8 cellular contexts compared by ENCODE assay signal in genomic region chr20:46757754-46758678, GRCh38. TPM values are rescaled to one million over a fixed set of nuclear protein-coding genes. Genes with fewer than 3 reads are reported as not detected.
DNase-seq lines count a peak whose midpoint lies in the region; ATAC-seq and TF ChIP-seq lines count a peak whose summit lies in the region.

No MANE protein-coding gene starts in this region.

- H3K4me1 ChIP-seq in hepatocyte (ENCODE audit: insufficient read depth): peaks cover 3% of the 10 kb centered on the region

- H3K36me3 ChIP-seq in SU-DHL-6 (ENCODE audit: low read length) (no peaks in the 10 kb centered on the region), hepatocyte (replicated peaks; ENCODE audit: insufficient read depth, low read depth) (no peaks in the 10 kb centered on the region)

- no peaks in the 10 kb centered on the region for H4K20me1 ChIP-seq in SU-DHL-6 (ENCODE audit: low read depth, low read length)
- no peaks in the 10 kb centered on the region for H4K20me1 ChIP-seq in hepatocyte (ENCODE audit: insufficient read depth, poor library complexity, severe bottlenecking)

- no peaks in the 10 kb centered on the region for H3K9me3 ChIP-seq in SU-DHL-6 (ENCODE audit: insufficient read depth, low read length)
- H3K9me3 ChIP-seq in hepatocyte (ENCODE audit: low read depth): no peaks in the 10 kb centered on the region

- H3K4me2 ChIP-seq in SU-DHL-6 (ENCODE audit: low read depth, low read length, poor library complexity, severe bottlenecking): no peak overlapping the region
- H3K4me2 ChIP-seq in hepatocyte: peak overlapping the region; percentile 22

- TF ChIP-seq CTCF in GM10266 (IDR thresholded peaks at IDR 0.05; ENCODE audit: control insufficient read depth, insufficient read depth, low read depth, missing control alignments): peak; percentile 94
- TF ChIP-seq CTCF in SU-DHL-6 (IDR thresholded peaks at IDR 0.05; ENCODE audit: insufficient read depth, low read length, poor library complexity, severe bottlenecking): peak; percentile 93
- peak; percentile 97 for TF ChIP-seq CTCF in hepatocyte (IDR thresholded peaks at IDR 0.05; ENCODE audit: poor library complexity)

- H3K9me2 ChIP-seq in SU-DHL-6 (replicated peaks; ENCODE audit: insufficient read depth, low read length) (no peaks in the 10 kb centered on the region), hepatocyte (replicated peaks; ENCODE audit: insufficient read depth) (no peaks in the 10 kb centered on the region)

- ATAC-seq in HG03159 (IDR thresholded peaks at IDR 0.05; ENCODE audit: unreplicated experiment) (no peak), HG03097 (IDR thresholded peaks at IDR 0.05; ENCODE audit: low FRiP score, unreplicated experiment) (no peak)

- H3K9ac ChIP-seq in SU-DHL-6 (ENCODE audit: low read length): no peak overlapping the region

- H3K79me2 ChIP-seq in SU-DHL-6 (ENCODE audit: insufficient read depth, low read length) (no peaks in the 10 kb centered on the region), hepatocyte (no peaks in the 10 kb centered on the region)

- H2AFZ ChIP-seq in SU-DHL-6 (ENCODE audit: low read depth, low read length, severe bottlenecking) (no peak overlapping the region), hepatocyte (peak overlapping the region; percentile 29)

- peak; percentile 74 for DNase-seq in GM10266 (ENCODE audit: extremely low spot score)
- DNase-seq in NCI-H1105 (lab: John Stamatoyannopoulos, UW): peak; percentile 35
- DNase-seq in anterior cingulate cortex (lab: John Stamatoyannopoulos, UW): peak in 37 of 58 donors; percentile 1 to 54 (median 8)
- peak; percentile 80 for DNase-seq in hepatocyte (ENCODE audit: low spot score)
- DNase-seq in stimulated activated CD4-positive, alpha-beta T cell treated with anti-CD3 and anti-CD28 coated beads, Interleukin-12 subunit alpha, Interleukin-12 subunit beta, amount 100 ng/mL, for 4 hours: peak; percentile 39

- no peaks in the 10 kb centered on the region for H3K27me3 ChIP-seq in SU-DHL-6 (ENCODE audit: low read length)
- no peaks in the 10 kb centered on the region for H3K27me3 ChIP-seq in hepatocyte

- 47% methylated on average over 17 of the region's 17 CpGs for WGBS in hepatocyte (ENCODE audit: low lambda C conversion rate, missing lambda C conversion rate)

- H3K27ac ChIP-seq in SU-DHL-6 (ENCODE audit: low read depth, low read length) (no peak overlapping the region), hepatocyte (no peak overlapping the region)

- no peaks in the 10 kb centered on the region for H3F3A ChIP-seq in SU-DHL-6 (ENCODE audit: insufficient read depth)

- H3K4me3 ChIP-seq in SU-DHL-6 (ENCODE audit: insufficient read depth, low read length, poor library complexity, severe bottlenecking) (no peak overlapping the region), hepatocyte (no peak overlapping the region)

RNA-seq across cellular contexts. Expression of gene SLC2A10, which starts 48.6 kb away (rescaled TPM):
- 23.7 and 37.2 TPM in 2 replicates for total RNA-seq in hepatocyte
- polyA plus RNA-seq in hepatocyte: 23.4 and 28.2 TPM in 2 replicates

Comparison
In these comparisons a context has a peak if more than half of its experiments do, and no peak if none do; other contexts are left out.
1. DNase-seq: peak in every context shown above with its lines; median percentile 80 in hepatocyte; 74 in GM10266; 39 in stimulated activated CD4-positive, alpha-beta T cell treated with anti-CD3 and anti-CD28 coated beads, Interleukin-12 subunit alpha, Interleukin-12 subunit beta, amount 100 ng/mL, for 4 hours; 35 in NCI-H1105; 8 in anterior cingulate cortex.